Comparison of ENCODE assay signal across 14 cellular contexts in the genomic region with DNA sequence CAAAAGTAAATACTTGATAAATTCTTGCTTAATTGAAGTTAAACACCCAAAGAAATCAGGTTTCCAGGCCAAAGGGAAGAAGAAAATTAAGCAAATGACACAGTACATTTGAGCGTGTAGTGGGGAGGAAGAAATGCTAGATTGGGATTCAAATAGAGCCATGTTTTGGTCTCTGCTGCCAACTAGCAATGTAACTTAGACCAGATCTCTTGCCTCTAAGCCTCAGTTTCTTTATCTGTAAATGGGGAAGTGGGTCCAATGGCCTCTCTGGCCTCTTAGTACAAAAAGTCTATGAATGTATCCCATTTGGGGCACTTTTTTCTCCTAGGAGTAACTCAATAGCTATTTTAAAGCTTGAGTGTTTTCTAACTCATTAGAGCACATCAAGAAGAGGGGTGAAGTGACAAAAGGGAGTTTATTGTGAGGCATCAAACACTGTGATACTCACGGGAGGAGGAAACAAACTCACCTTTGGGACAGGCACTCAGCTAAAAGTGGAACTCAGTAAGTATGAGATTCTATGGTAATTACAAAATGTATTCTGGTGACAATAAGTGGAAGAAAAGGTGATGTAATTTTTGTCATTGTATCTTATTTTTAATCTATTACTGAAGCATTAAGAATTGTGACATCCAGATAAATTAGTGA. TPM values are rescaled to one million over a fixed set of nuclear protein-coding genes. Genes with fewer than 3 reads are reported as not detected.
DNase-seq lines count a peak whose midpoint lies in the region; ATAC-seq and TF ChIP-seq lines count a peak whose summit lies in the region.
"Had no signal": no experiment of that assay in that cellular context is flagged by ENCODE, and none has a peak within 500 bp of the region (broad histone marks: within the 10 kb centered on the region; RNA-seq: fewer than 3 reads in every experiment).

No MANE protein-coding gene starts in this region.

- H3K27ac Mint-ChIP-seq in CD4-positive, alpha-beta memory T cell = peak overlapping the region; percentile 92 to 100 (median 97)
- peak overlapping the region; percentile 96 for H3K27ac Mint-ChIP-seq in activated CD4-positive, alpha-beta memory T cell treated with anti-CD3 and anti-CD28 coated beads, Interleukin-2, amount 10 ng/mL, durations not matched to agents 7 days and 5 days
- H3K27ac Mint-ChIP-seq in naive B cell = peak overlapping the region; percentile 80 to 99 (median 95)
- H3K27ac Mint-ChIP-seq: type B pancreatic cell had no signal

- intact Hi-C loops in CD4-positive, alpha-beta memory T cell (cut with micrococcal nuclease) = no loop called here
- intact Hi-C loops in lower lobe of right lung (cut with DNase I) = no loop called here

- peak overlapping the region; percentile 58 for H3K27ac ChIP-seq in CD4-positive, alpha-beta memory T cell (ENCODE audit: low read depth, low read length)
- H3K27ac ChIP-seq in lower lobe of right lung = no peak overlapping the region

- peaks cover 85 to 100% (median 89%) of the 10 kb centered on the region in 4 donors for H3K4me1 Mint-ChIP-seq in CD4-positive, alpha-beta memory T cell
- peaks cover 93% of the 10 kb centered on the region for H3K4me1 Mint-ChIP-seq in activated CD4-positive, alpha-beta memory T cell treated with anti-CD3 and anti-CD28 coated beads, Interleukin-2, amount 10 ng/mL, durations not matched to agents 7 days and 5 days
- peaks cover 40 to 79% (median 52%) of the 10 kb centered on the region in 3 donors for H3K4me1 Mint-ChIP-seq in naive B cell

- peaks cover 75% of the 10 kb centered on the region for H3K36me3 ChIP-seq in CD4-positive, alpha-beta memory T cell (ENCODE audit: insufficient read depth, low read length)
- H3K36me3 ChIP-seq in lower lobe of right lung = no peaks in the 10 kb centered on the region

- no peak for TF ChIP-seq CTCF in GM12865 (IDR thresholded peaks at IDR 0.05; ENCODE audit: insufficient read depth, low read depth, low read length, missing control alignments)
- no peak for TF ChIP-seq CTCF in lower lobe of right lung (IDR thresholded peaks at IDR 0.05)

- peak overlapping the region; percentile 84 to 91 (median 90) for H3K4me3 Mint-ChIP-seq in CD4-positive, alpha-beta memory T cell
- H3K4me3 Mint-ChIP-seq in activated CD4-positive, alpha-beta memory T cell treated with anti-CD3 and anti-CD28 coated beads, Interleukin-2, amount 10 ng/mL, durations not matched to agents 7 days and 5 days = peak overlapping the region; percentile 82
- peak overlapping the region; percentile 71 to 92 (median 84) for H3K4me3 Mint-ChIP-seq in naive B cell
- H3K4me3 Mint-ChIP-seq: type B pancreatic cell had no signal

- H3K36me3 Mint-ChIP-seq in CD4-positive, alpha-beta memory T cell = peaks cover 86 to 92% of the 10 kb centered on the region in 2 donors
- peaks cover 92% of the 10 kb centered on the region for H3K36me3 Mint-ChIP-seq in activated CD4-positive, alpha-beta memory T cell treated with anti-CD3 and anti-CD28 coated beads, Interleukin-2, amount 10 ng/mL, durations not matched to agents 7 days and 5 days (ENCODE audit: low read depth)
- no peaks in the 10 kb centered on the region for H3K36me3 Mint-ChIP-seq in naive B cell
- H3K36me3 Mint-ChIP-seq: type B pancreatic cell had no signal

- ATAC-seq in naive B cell (ENCODE audit: low read depth in 2 of 2) (peak; percentile 28 to 60), lower lobe of right lung (no peak), GM21619 (IDR thresholded peaks at IDR 0.05; ENCODE audit: unreplicated experiment) (no peak)
- ATAC-seq: HCT116, left colon had no signal

- H3K9me3 Mint-ChIP-seq in CD4-positive, alpha-beta memory T cell = peaks cover 0 to 2% (median 0%) of the 10 kb centered on the region in 8 donors
- no peaks in the 10 kb centered on the region for H3K9me3 Mint-ChIP-seq in activated CD4-positive, alpha-beta memory T cell treated with anti-CD3 and anti-CD28 coated beads, Interleukin-2, amount 10 ng/mL, durations not matched to agents 7 days and 5 days
- H3K9me3 Mint-ChIP-seq in naive B cell = peaks cover 0 to 1% (median 0%) of the 10 kb centered on the region in 7 donors
- H3K9me3 Mint-ChIP-seq: type B pancreatic cell had no signal

- DNase-seq in CD4-positive, alpha-beta memory T cell = peak in 1 of 5 donors; percentile 57
- peak; percentile 49 for DNase-seq in GM12865 (ENCODE audit: low read depth)
- DNase-seq in activated CD4-positive, alpha-beta memory T cell treated with anti-CD3 and anti-CD28 coated beads, Interleukin-2, amount 10 ng/mL, durations not matched to agents 7 days and 5 days = no peak
- no peak for DNase-seq in naive B cell
- no peak for DNase-seq in medulla oblongata (ENCODE audit: extremely low spot score)
- DNase-seq in lower lobe of right lung = no peak
- DNase-seq in NCI-H226 = no peak
- DNase-seq: central memory CD4-positive, alpha-beta T cell; left colon; NCI-H1048; NCI-H446 had no signal

- no peaks in the 10 kb centered on the region for H3K27me3 Mint-ChIP-seq in CD4-positive, alpha-beta memory T cell
- H3K27me3 Mint-ChIP-seq in activated CD4-positive, alpha-beta memory T cell treated with anti-CD3 and anti-CD28 coated beads, Interleukin-2, amount 10 ng/mL, durations not matched to agents 7 days and 5 days = no peaks in the 10 kb centered on the region
- H3K27me3 Mint-ChIP-seq in naive B cell = no peaks in the 10 kb centered on the region

- POLR2A ChIA-PET in CD4-positive, alpha-beta memory T cell (lab: Charles Lee; ENCODE audit: partially characterized antibody) = interaction anchor here (0.7 to 20.6 kb wide), 19 partner anchors 7 to 822 kb away, joined by 3 to 1762 read pairs (median 5); no protein-coding TSS in a partner anchor
- POLR2A ChIA-PET in activated CD4-positive, alpha-beta memory T cell treated with anti-CD3 and anti-CD28 coated beads, Interleukin-2, amount 10 ng/mL, durations not matched to agents 7 days and 5 days (lab: Charles Lee) = interaction anchor here (0.8 to 12.3 kb wide), 13 partner anchors 7 to 689 kb away, joined by 3 to 707 read pairs (median 12); no protein-coding TSS in a partner anchor

- H3K4me3 ChIP-seq in CD4-positive, alpha-beta memory T cell (ENCODE audit: low read length in 2 of 2) = peak overlapping the region; percentile 17 to 49
- H3K4me3 ChIP-seq in GM12865 (ENCODE audit: low read depth, low read length) = peak overlapping the region; percentile 56
- H3K4me3 ChIP-seq in lower lobe of right lung = no peak overlapping the region

- CTCF ChIA-PET in CD4-positive, alpha-beta memory T cell (lab: Charles Lee; ENCODE audit: partially characterized antibody) = interaction anchor here (1.5 to 8.1 kb wide), 6 partner anchors 8 to 37 kb away, joined by 6 to 48 read pairs (median 27); no protein-coding TSS in a partner anchor
- CTCF ChIA-PET in activated CD4-positive, alpha-beta memory T cell treated with anti-CD3 and anti-CD28 coated beads, Interleukin-2, amount 10 ng/mL, durations not matched to agents 7 days and 5 days (lab: Charles Lee) = interaction anchor here (1.0 to 4.1 kb wide), 8 partner anchors 9 to 619 kb away, joined by 3 to 29 read pairs (median 5); no protein-coding TSS in a partner anchor

- peaks cover 99% of the 10 kb centered on the region for H3K4me1 ChIP-seq in CD4-positive, alpha-beta memory T cell (ENCODE audit: insufficient read depth, low read length)
- H3K4me1 ChIP-seq in lower lobe of right lung = peaks cover 28% of the 10 kb centered on the region

- H3K27me3 ChIP-seq in CD4-positive, alpha-beta memory T cell (ENCODE audit: insufficient read depth, low read length) = no peaks in the 10 kb centered on the region
- H3K27me3 ChIP-seq in lower lobe of right lung (ENCODE audit: low read depth) = no peaks in the 10 kb centered on the region

- H3K9me3 ChIP-seq in CD4-positive, alpha-beta memory T cell (ENCODE audit: control insufficient read depth in 1 of 2, low read length in 2 of 2) = no peaks in the 10 kb centered on the region
- no peaks in the 10 kb centered on the region for H3K9me3 ChIP-seq in lower lobe of right lung

RNA-seq across cellular contexts. Expression of gene DAD1, which starts 55.8 kb away (rescaled TPM):
- 100 to 1,000 TPM; 110 to 124 TPM for total RNA-seq in CD4-positive, alpha-beta memory T cell
- 100 to 1,000 TPM; 602 to 735 TPM for polyA plus RNA-seq in CD4-positive, alpha-beta memory T cell
- total RNA-seq in activated CD4-positive, alpha-beta memory T cell treated with anti-CD3 and anti-CD28 coated beads, Interleukin-2, amount 10 ng/mL, durations not matched to agents 7 days and 5 days = 100 to 1,000 TPM; 160 to 167 TPM
- 100 to 1,000 TPM; 427 to 721 (median 474) TPM for polyA plus RNA-seq in naive B cell (ENCODE audit: low read depth in 6 of 6)
- total RNA-seq in lower lobe of right lung = 162 TPM

Comparison
In these comparisons a context has a peak if more than half of its experiments do, and no peak if none do; other contexts are left out.
1. ATAC-seq: peak in naive B cell (2 of 2); none in lower lobe of right lung (0 of 2) and GM21619 (single experiment).
2. Peak in every context shown above with its lines, with median percentiles within 50 percentile points of each other: H3K27ac Mint-ChIP-seq and H3K4me3 Mint-ChIP-seq.